8 cellular contexts compared by ENCODE assay signal in the genomic region with DNA sequence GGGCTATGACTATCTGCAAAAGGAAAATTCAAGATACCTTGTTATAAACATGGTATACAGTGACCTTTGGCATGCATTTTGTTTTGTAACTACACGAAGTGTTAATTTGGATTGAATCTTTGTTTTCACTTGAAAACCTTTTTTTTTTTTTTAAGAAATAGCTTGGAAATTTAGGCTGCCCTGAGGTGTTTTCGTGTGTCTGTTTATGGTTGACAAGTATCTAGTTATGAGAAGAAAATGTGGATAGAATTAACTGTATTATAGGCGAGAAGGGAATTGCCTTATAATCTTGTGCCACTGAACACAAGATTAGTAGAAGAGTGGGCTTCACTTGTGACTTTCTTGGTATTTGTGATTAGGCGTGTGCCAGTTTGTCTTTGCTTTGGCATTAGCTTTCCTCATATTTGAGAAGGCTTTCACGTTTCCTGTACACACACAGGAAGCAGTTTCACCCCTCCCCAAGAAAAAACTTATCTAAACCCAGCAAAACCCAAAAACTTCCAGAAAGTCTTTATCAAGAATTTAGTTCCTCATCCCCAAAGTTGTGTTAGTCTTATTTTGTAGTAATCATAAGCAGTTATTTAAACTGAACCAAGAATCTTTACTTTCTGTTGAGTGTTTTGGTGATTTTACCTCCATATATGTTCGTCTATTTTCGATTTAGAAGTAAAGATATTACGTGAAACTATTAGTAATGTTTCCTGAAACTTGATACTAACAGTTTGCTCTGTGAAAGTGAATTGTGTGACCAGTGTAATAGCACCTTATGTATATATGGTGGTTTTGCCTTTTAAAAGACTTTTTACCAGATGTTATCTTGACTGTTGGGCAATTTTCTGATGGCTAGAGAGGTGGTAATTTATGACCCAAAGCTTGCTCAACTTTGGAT. TPM values are rescaled to one million over a fixed set of nuclear protein-coding genes. Genes with fewer than 3 reads are reported as not detected.
A peak's percentile ranks its signal among the peaks of the same experiment; 100 is the strongest.
DNase-seq lines count a peak whose midpoint lies in the region; ATAC-seq lines count a peak whose summit lies in the region.

No MANE protein-coding gene starts in this region.

- H3K27ac ChIP-seq in HUES6 (ENCODE audit: low read depth, low read length) (no peak overlapping the region; the same call in 1 of the 2 replicates), mesendoderm (ENCODE audit: low read depth, low read length) (no peak overlapping the region)

- H3K9ac ChIP-seq in HUES6 (ENCODE audit: low read length) (peak overlapping the region; percentile 21), mesendoderm (ENCODE audit: low read length) (peak overlapping the region; percentile 13)

- WGBS in mesendoderm (ENCODE audit: extremely low coverage, insufficient coverage, low lambda C conversion rate) = no CpG with 5 or more reads among the region's 8 CpGs

- H4K8ac ChIP-seq in mesendoderm (ENCODE audit: low read depth, low read length) = no peak overlapping the region

- peaks cover 2% of the 10 kb centered on the region for H3K27me3 Mint-ChIP-seq in activated naive CD8-positive, alpha-beta T cell treated with anti-CD3 and anti-CD28 coated beads, Interleukin-2, amount 50 U/mL, for 24 hours

- peak overlapping the region; percentile 94 for H3K4me3 Mint-ChIP-seq in activated naive CD8-positive, alpha-beta T cell treated with anti-CD3 and anti-CD28 coated beads, Interleukin-2, amount 50 U/mL, for 24 hours

- H3K79me2 ChIP-seq in mesendoderm (ENCODE audit: control insufficient read depth, insufficient read depth, low read length) = peaks cover 77% of the 10 kb centered on the region

- no peaks in the 10 kb centered on the region for H3K9me3 ChIP-seq in HUES6 (ENCODE audit: control insufficient read depth, insufficient read depth, low read depth, low read length)

- H2BK5ac ChIP-seq in mesendoderm (ENCODE audit: low read length) = no peak overlapping the region

- no peaks in the 10 kb centered on the region for H3K36me3 ChIP-seq in HUES6 (ENCODE audit: control insufficient read depth, insufficient read depth, low read length)
- H3K36me3 ChIP-seq in mesendoderm (ENCODE audit: control insufficient read depth, insufficient read depth, low read length) = no peaks in the 10 kb centered on the region

- H3K4me1 ChIP-seq in HUES6 (ENCODE audit: control insufficient read depth, insufficient read depth, low read length) (peaks cover 29% of the 10 kb centered on the region), mesendoderm (ENCODE audit: control insufficient read depth, low read depth, low read length) (peaks cover 2% of the 10 kb centered on the region)

- peaks cover 8% of the 10 kb centered on the region for H3K36me3 Mint-ChIP-seq in activated naive CD8-positive, alpha-beta T cell treated with anti-CD3 and anti-CD28 coated beads, Interleukin-2, amount 50 U/mL, for 24 hours (ENCODE audit: low read depth)

- no peak overlapping the region for H2BK120ac ChIP-seq in mesendoderm (ENCODE audit: low read depth, low read length)

- no peak for DNase-seq in activated naive CD8-positive, alpha-beta T cell treated with anti-CD3 and anti-CD28 coated beads, Interleukin-2, amount 50 U/mL, for 24 hours
- DNase-seq in mesendoderm (no peak), NCI-H748 (lab: John Stamatoyannopoulos, UW; ENCODE audit: unreplicated experiment) (no peak), NCI-H1092 treated with DMSO at 0.1 percent for 48 hours (lab: John Stamatoyannopoulos, UW) (no peak)

- H3K27ac Mint-ChIP-seq in activated naive CD8-positive, alpha-beta T cell treated with anti-CD3 and anti-CD28 coated beads, Interleukin-2, amount 50 U/mL, for 24 hours = peak overlapping the region; percentile 92

- H3K79me1 ChIP-seq in mesendoderm (ENCODE audit: low read length) = no peaks in the 10 kb centered on the region

- H3K4me2 ChIP-seq in mesendoderm (ENCODE audit: low read length) = peak overlapping the region; percentile 3

- peaks cover 70% of the 10 kb centered on the region for H3K4me1 Mint-ChIP-seq in activated naive CD8-positive, alpha-beta T cell treated with anti-CD3 and anti-CD28 coated beads, Interleukin-2, amount 50 U/mL, for 24 hours

- H3K4me3 ChIP-seq in HUES6 (ENCODE audit: low read depth, low read length) (peak overlapping the region; percentile 74), mesendoderm (ENCODE audit: low read length) (no peak overlapping the region)

- peaks cover 3% of the 10 kb centered on the region for H3K9me3 Mint-ChIP-seq in activated naive CD8-positive, alpha-beta T cell treated with anti-CD3 and anti-CD28 coated beads, Interleukin-2, amount 50 U/mL, for 24 hours

- no peak overlapping the region for H3K23ac ChIP-seq in mesendoderm (ENCODE audit: low read length)

- H4K5ac ChIP-seq in mesendoderm (ENCODE audit: low read length) = no peak overlapping the region

- H3K27me3 ChIP-seq in HUES6 (ENCODE audit: control insufficient read depth, insufficient read depth, low read length) = no peaks in the 10 kb centered on the region
- H3K27me3 ChIP-seq in mesendoderm (ENCODE audit: insufficient read depth, low read length, poor library complexity) = no peaks in the 10 kb centered on the region

- no peak overlapping the region for H3K18ac ChIP-seq in mesendoderm (ENCODE audit: low read length)

- peak overlapping the region; percentile 36 for H3K56ac ChIP-seq in mesendoderm (ENCODE audit: low read length)

- ATAC-seq in GM18517 (IDR thresholded peaks at IDR 0.05; ENCODE audit: unreplicated experiment) (peak; percentile 39), HG03457 (IDR thresholded peaks at IDR 0.05; ENCODE audit: unreplicated experiment) (no peak), GM18519 (IDR thresholded peaks at IDR 0.05; ENCODE audit: low FRiP score, unreplicated experiment) (no peak)
- ATAC-seq in activated naive CD8-positive, alpha-beta T cell treated with anti-CD3 and anti-CD28 coated beads, Interleukin-2, amount 50 U/mL, for 24 hours = peak; percentile 5

- H2BK15ac ChIP-seq in mesendoderm (replicated peaks; ENCODE audit: low read depth) = no peak overlapping the region

- H3K4ac ChIP-seq in mesendoderm (ENCODE audit: low read depth, low read length) = no peak overlapping the region

- H2AK5ac ChIP-seq in mesendoderm (ENCODE audit: low read length) = no peak overlapping the region

RNA-seq across cellular contexts. Expression of gene DYRK1A, which starts 3.8 kb away (rescaled TPM):
- 31.9 TPM for polyA plus RNA-seq in mesendoderm (2013, experiment 1 of 2)
- polyA plus RNA-seq in mesendoderm (2013, experiment 2 of 2) = 33.6 TPM

Comparison
In these comparisons a context has a peak if more than half of its experiments do, and no peak if none do; other contexts are left out.
1. ATAC-seq: peak in GM18517 (single experiment) and activated naive CD8-positive, alpha-beta T cell treated with anti-CD3 and anti-CD28 coated beads, Interleukin-2, amount 50 U/mL, for 24 hours (single experiment); none in HG03457 (single experiment) and GM18519 (single experiment).